30 cellular contexts compared by ENCODE assay signal in genomic region chr20:22410556-22411130, GRCh38.
"Had no signal": no experiment of that assay in that cellular context is flagged by ENCODE, and none has a peak within 500 bp of the region (broad histone marks: within the 10 kb centered on the region; RNA-seq: fewer than 3 reads in every experiment).

No MANE protein-coding gene starts in this region.

- DNase-seq: activated CD4-positive, alpha-beta T cell treated with anti-CD3 and anti-CD28 coated beads for 4 hours; activated CD4-positive, alpha-beta T cell treated with anti-CD3 and anti-CD28 coated beads, Interleukin-2, amount 50 U/mL, for 4 hours; activated CD4-positive, CD25-positive, alpha-beta regulatory T cell; activated CD8-positive, alpha-beta memory T cell treated with anti-CD3 and anti-CD28 coated beads for 24 hours; activated effector memory CD4-positive, alpha-beta T cell treated with Interleukin-2 at 50 U/mL for 16 hours; activated naive CD4-positive, alpha-beta T cell treated with Interleukin-2 at 50 U/mL for 16 hours; activated naive CD8-positive, alpha-beta T cell treated with anti-CD3 and anti-CD28 coated beads for 36 hours; adrenal gland; brain microvascular endothelial cell; dorsolateral prefrontal cortex; effector memory CD4-positive, alpha-beta T cell; foreskin keratinocyte; heart right ventricle; lower lobe of right lung; naive B cell; nephron progenitor cell; retina; sigmoid colon; stimulated activated CD4-positive, alpha-beta T cell treated with anti-CD3 and anti-CD28 coated beads, Interleukin-1b, Interleukin-23, amount 100 ng/mL, for 48 hours; stimulated activated CD4-positive, alpha-beta T cell treated with anti-CD3 and anti-CD28 coated beads, Interleukin-4, amount 100 ng/mL, for 4 hours; stimulated activated naive B cell treated with anti-CD40 and anti-IgM and Interleukin-4, amounts not matched to agents 10 μg/mL and 1 μg/mL and 100 μg/mL, for 72 hours; tibial artery had no signal

- H3K9me3 ChIP-seq: adrenal gland, ascending aorta, heart right ventricle, lower lobe of right lung, neutrophil, prostate gland, sigmoid colon, suprapubic skin, tibial artery had no signal

- H3K27ac ChIP-seq: adrenal gland, brain microvascular endothelial cell, dorsolateral prefrontal cortex, foreskin keratinocyte, neutrophil, prostate gland, sigmoid colon, suprapubic skin, tibial artery had no signal

- FAIRE-seq: small intestine had no signal

- H3K4me1 ChIP-seq: adrenal gland, ascending aorta, foreskin keratinocyte, prostate gland, suprapubic skin, tibial artery had no signal

- H3K4me3 Mint-ChIP-seq: activated naive CD8-positive, alpha-beta T cell treated with anti-CD3 and anti-CD28 coated beads for 36 hours; mesothelial cell of epicardium; naive B cell; nephron progenitor cell; stimulated activated naive B cell treated with anti-CD40 and anti-IgM and Interleukin-4, amounts not matched to agents 10 μg/mL and 1 μg/mL and 100 μg/mL, for 72 hours had no signal

- H3K4me3 ChIP-seq: adrenal gland, ascending aorta, coronary artery, dorsolateral prefrontal cortex, heart right ventricle, lower lobe of right lung, prostate gland, sigmoid colon, suprapubic skin, tibial artery had no signal

- H3K36me3 Mint-ChIP-seq: activated naive CD8-positive, alpha-beta T cell treated with anti-CD3 and anti-CD28 coated beads for 36 hours; mesothelial cell of epicardium; naive B cell; stimulated activated naive B cell treated with anti-CD40 and anti-IgM and Interleukin-4, amounts not matched to agents 10 μg/mL and 1 μg/mL and 100 μg/mL, for 72 hours had no signal

- H3K27ac Mint-ChIP-seq: activated naive CD8-positive, alpha-beta T cell treated with anti-CD3 and anti-CD28 coated beads for 36 hours; mesothelial cell of epicardium; naive B cell; nephron progenitor cell; stimulated activated naive B cell treated with anti-CD40 and anti-IgM and Interleukin-4, amounts not matched to agents 10 μg/mL and 1 μg/mL and 100 μg/mL, for 72 hours had no signal

- H3K4me1 Mint-ChIP-seq: activated naive CD8-positive, alpha-beta T cell treated with anti-CD3 and anti-CD28 coated beads for 36 hours; naive B cell; stimulated activated naive B cell treated with anti-CD40 and anti-IgM and Interleukin-4, amounts not matched to agents 10 μg/mL and 1 μg/mL and 100 μg/mL, for 72 hours had no signal

- ATAC-seq: esophagus mucosa; foreskin keratinocyte; stimulated activated naive B cell treated with anti-CD40 and anti-IgM and Interleukin-4, amounts not matched to agents 10 μg/mL and 1 μg/mL and 100 μg/mL, for 72 hours had no signal

- H3K9me3 Mint-ChIP-seq: nephron progenitor cell had no signal

- H3K27me3 ChIP-seq: adrenal gland, ascending aorta, brain microvascular endothelial cell, foreskin keratinocyte, sigmoid colon, tibial artery had no signal

- H3K36me3 ChIP-seq: adrenal gland, ascending aorta, brain microvascular endothelial cell, heart right ventricle, lower lobe of right lung, neutrophil, prostate gland, sigmoid colon, suprapubic skin, tibial artery had no signal
